1 cellular context compared by ENCODE assay signal in the genomic region with DNA sequence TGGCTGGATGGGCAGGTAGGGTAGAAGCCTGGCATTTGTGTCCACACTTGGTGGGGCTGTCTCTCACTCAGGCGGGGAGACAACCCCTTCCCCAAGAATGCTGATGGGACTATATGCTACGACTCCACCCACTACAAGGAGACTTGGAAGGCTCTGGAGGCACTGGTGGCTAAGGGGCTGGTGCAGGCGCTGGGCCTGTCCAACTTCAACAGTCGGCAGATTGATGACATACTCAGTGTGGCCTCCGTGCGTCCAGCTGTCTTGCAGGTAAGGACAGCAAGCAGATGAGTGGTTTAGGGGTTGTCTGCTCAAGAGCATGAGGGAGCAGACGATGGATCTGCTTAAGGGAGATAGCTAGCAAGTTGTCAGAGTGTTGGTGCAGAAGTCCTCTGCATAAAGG.
TF ChIP-seq lines count a peak whose summit lies in the region.

No MANE protein-coding gene starts in this region.

TF ChIP-seq in H1, 55 proteins besides CTCF, POLR2A, EP300 and RAD21:
- TF ChIP-seq TAF7 (optimal IDR thresholded peaks at IDR 0.05; ENCODE audit: borderline replicate concordance, low read depth, low read length), result no peak
- no peak for TF ChIP-seq SUZ12 (IDR thresholded peaks at IDR 0.05; ENCODE audit: low read length)
- no peak for TF ChIP-seq PHF8 (conservative IDR thresholded peaks at IDR 0.05; ENCODE audit: low read depth, low read length)
- no peak for TF ChIP-seq TEAD4 (IDR thresholded peaks at IDR 0.05; ENCODE audit: low read depth, low read length)
- TF ChIP-seq SRF (IDR thresholded peaks at IDR 0.05; ENCODE audit: low read depth, low read length), result no peak
- TF ChIP-seq BACH1 (IDR thresholded peaks at IDR 0.05; ENCODE audit: low read length), result no peak
- no peak for TF ChIP-seq BCL11A (IDR thresholded peaks at IDR 0.05; ENCODE audit: low read depth in 2 of 2, low read length in 2 of 2)
- TF ChIP-seq JUN (IDR thresholded peaks at IDR 0.05; ENCODE audit: low read depth, low read length), result no peak
- no peak for TF ChIP-seq HDAC2 (IDR thresholded peaks at IDR 0.05; ENCODE audit: borderline replicate concordance in 1 of 2, low read depth in 2 of 2, low read length in 2 of 2)
- TF ChIP-seq POU5F1 (IDR thresholded peaks at IDR 0.05; ENCODE audit: low read depth, low read length), result no peak
- TF ChIP-seq SP2 (IDR thresholded peaks at IDR 0.05; ENCODE audit: low read length), result no peak
- TF ChIP-seq, protein P1, sequence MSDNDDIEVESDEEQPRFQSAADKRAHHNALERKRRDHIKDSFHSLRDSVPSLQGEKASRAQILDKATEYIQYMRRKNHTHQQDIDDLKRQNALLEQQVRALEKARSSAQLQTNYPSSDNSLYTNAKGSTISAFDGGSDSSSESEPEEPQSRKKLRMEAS (IDR thresholded peaks at IDR 0.05), result no peak
- no peak for TF ChIP-seq CHD7 (IDR thresholded peaks at IDR 0.05; ENCODE audit: insufficient replicate concordance, low read length)
- no peak for TF ChIP-seq SIX5 (IDR thresholded peaks at IDR 0.05; ENCODE audit: low read depth, low read length)
- TF ChIP-seq SIN3A (conservative IDR thresholded peaks at IDR 0.05 in 1 of 2, IDR thresholded peaks at IDR 0.05 in 1 of 2; ENCODE audit: low read depth in 1 of 2, low read length in 2 of 2), result no peak
- no peak for TF ChIP-seq CHD1 (IDR thresholded peaks at IDR 0.05; ENCODE audit: low read depth, low read length)
- no peak for TF ChIP-seq FOSL1 (IDR thresholded peaks at IDR 0.05; ENCODE audit: insufficient read depth, low read depth, low read length)
- TF ChIP-seq, protein P2, sequence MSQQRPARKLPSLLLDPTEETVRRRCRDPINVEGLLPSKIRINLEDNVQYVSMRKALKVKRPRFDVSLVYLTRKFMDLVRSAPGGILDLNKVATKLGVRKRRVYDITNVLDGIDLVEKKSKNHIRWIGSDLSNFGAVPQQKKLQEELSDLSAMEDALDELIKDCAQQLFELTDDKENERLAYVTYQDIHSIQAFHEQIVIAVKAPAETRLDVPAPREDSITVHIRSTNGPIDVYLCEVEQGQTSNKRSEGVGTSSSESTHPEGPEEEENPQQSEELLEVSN (IDR thresholded peaks at IDR 0.05), result no peak
